12 cellular contexts compared by ENCODE assay signal in the genomic region with DNA sequence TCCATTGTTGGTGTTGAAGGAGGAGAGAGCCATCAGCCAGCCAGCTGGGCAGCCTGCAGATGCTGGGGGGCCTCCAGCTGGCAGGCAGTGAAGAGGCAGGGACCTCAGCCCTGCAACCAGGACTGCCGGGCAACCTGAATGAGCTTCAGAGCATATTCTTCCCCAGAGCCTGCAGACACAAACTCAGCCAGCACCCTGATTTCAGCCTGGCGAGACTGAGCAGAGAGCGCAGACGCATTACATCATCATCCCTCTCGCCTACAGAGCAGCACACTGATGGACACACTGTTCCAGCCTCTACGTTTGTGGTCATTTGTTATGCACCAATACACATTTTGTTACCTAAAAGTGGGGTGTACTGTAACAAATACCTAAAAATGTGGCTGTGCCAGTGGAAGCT.
A peak's percentile ranks its signal among the peaks of the same experiment; 100 is the strongest.
DNase-seq lines count a peak whose midpoint lies in the region; ATAC-seq, FAIRE-seq and TF ChIP-seq lines count a peak whose summit lies in the region.
"Had no signal": no experiment of that assay in that cellular context is flagged by ENCODE, and none has a peak within 500 bp of the region (broad histone marks: within the 10 kb centered on the region; RNA-seq: fewer than 3 reads in every experiment).

No MANE protein-coding gene starts in this region.

- H3K9me3 Mint-ChIP-seq in GM23338 (peaks cover 24% of the 10 kb centered on the region), Caco-2 (ENCODE audit: unreplicated experiment) (no peaks in the 10 kb centered on the region)

- H2AFZ ChIP-seq in GM23338 = 0 out of 2 replicates have a peak overlapping the region, but pooled peaks have one; percentile 43

- H3K36me3 Mint-ChIP-seq in GM23338 (ENCODE audit: low read depth) (peaks cover 21% of the 10 kb centered on the region), Caco-2 (ENCODE audit: insufficient read depth, unreplicated experiment) (no peaks in the 10 kb centered on the region)

- no peak overlapping the region for H3K4me3 ChIP-seq in GM23338
- H3K4me3 ChIP-seq in bronchial epithelial cell (ENCODE audit: low read depth, low read length) = no peak overlapping the region
- H3K4me3 ChIP-seq in Caco-2 (ENCODE audit: low read depth, low read length) = no peak overlapping the region

- TF ChIP-seq CTCF in GM23338 (conservative IDR thresholded peaks at IDR 0.05; ENCODE audit: low read depth in 2 of 2) (no peak), bronchial epithelial cell (IDR thresholded peaks at IDR 0.05; ENCODE audit: insufficient read depth, low read length, severe bottlenecking) (no peak), Caco-2 (IDR thresholded peaks at IDR 0.05; ENCODE audit: insufficient read depth in 1 of 2, low read depth in 1 of 2, low read length in 1 of 2, severe bottlenecking in 1 of 2, unreplicated experiment in 1 of 2) (no peak)

- H3K27me3 Mint-ChIP-seq in GM23338 (ENCODE audit: insufficient read depth, low read depth, poor library complexity) = peaks cover 3% of the 10 kb centered on the region
- H3K27me3 Mint-ChIP-seq in Caco-2 (ENCODE audit: insufficient read depth, unreplicated experiment) = peaks cover 5% of the 10 kb centered on the region

- peak; percentile 23 for FAIRE-seq in bronchial epithelial cell (lab: Jason Lieb, UNC)

- no peaks in the 10 kb centered on the region; the same call in 1 of the 2 replicates for H3K9me3 ChIP-seq in Caco-2

- H3K27me3 ChIP-seq in GM23338 (ENCODE audit: insufficient read depth) (no peaks in the 10 kb centered on the region), bronchial epithelial cell (ENCODE audit: control insufficient read depth, insufficient read depth, low read length) (no peaks in the 10 kb centered on the region), Caco-2 (replicated peaks; ENCODE audit: control insufficient read depth, insufficient read depth, low read length) (no peaks in the 10 kb centered on the region)

- H3F3A ChIP-seq in GM23338 (replicated peaks; ENCODE audit: low read depth) = no peaks in the 10 kb centered on the region

- H3K4me2 ChIP-seq in GM23338 = no peak overlapping the region

- H3K27ac ChIP-seq in GM23338 (ENCODE audit: low read depth) = no peak overlapping the region
- H3K27ac ChIP-seq: C4-2B had no signal

- no TSS peak for BruUV-seq in Caco-2 (replicated peaks; lab: Mats Ljungman, UMichigan)

- no peaks in the 10 kb centered on the region for H3K79me2 ChIP-seq in GM23338 (replicated peaks; ENCODE audit: insufficient read depth)

- no peaks in the 10 kb centered on the region for H4K20me1 ChIP-seq in GM23338 (replicated peaks; ENCODE audit: insufficient read depth)

- no peak overlapping the region for H3K4me3 Mint-ChIP-seq in GM23338
- no peak overlapping the region for H3K4me3 Mint-ChIP-seq in Caco-2 (ENCODE audit: unreplicated experiment)
- H3K4me3 Mint-ChIP-seq: CD4-positive, alpha-beta T cell; H9 had no signal

- H3K27ac Mint-ChIP-seq in GM23338 = no peak overlapping the region
- no peak overlapping the region for H3K27ac Mint-ChIP-seq in Caco-2 (ENCODE audit: unreplicated experiment)
- H3K27ac Mint-ChIP-seq: CD4-positive, alpha-beta T cell; H9 had no signal

- H3K4me1 Mint-ChIP-seq in GM23338 (peaks cover 12% of the 10 kb centered on the region), Caco-2 (ENCODE audit: low read depth, unreplicated experiment) (no peaks in the 10 kb centered on the region)

- 0 out of 2 replicates have a peak, but pooled peaks cover 5% of the 10 kb centered on the region for H3K9me2 ChIP-seq in GM23338 (ENCODE audit: insufficient read depth)

- POLR2A ChIA-PET in Caco-2 (lab: Charles Lee) = no interaction called here

- H3K36me3 ChIP-seq in GM23338 (ENCODE audit: insufficient read depth) (no peaks in the 10 kb centered on the region), bronchial epithelial cell (ENCODE audit: control insufficient read depth, insufficient read depth, low read length) (no peaks in the 10 kb centered on the region), Caco-2 (ENCODE audit: control insufficient read depth, insufficient read depth, low read length) (no peaks in the 10 kb centered on the region)

- ATAC-seq in GM23338 (no peak), HG02973 (IDR thresholded peaks at IDR 0.05; ENCODE audit: unreplicated experiment) (no peak)

- H3K4me1 ChIP-seq in GM23338 (ENCODE audit: insufficient read depth) (peaks cover 6% of the 10 kb centered on the region; the same call in 1 of the 2 replicates), Caco-2 (no peaks in the 10 kb centered on the region)

- CTCF ChIA-PET in Caco-2 (lab: Charles Lee) = no interaction called here

- intact Hi-C loops in Caco-2 (cut with micrococcal nuclease; ENCODE audit: unreplicated experiment) = no loop called here

- no peak for DNase-seq in GM23338 (ENCODE audit: low spot score)
- DNase-seq in bronchial epithelial cell (ENCODE audit: low read depth) = no peak
- peak; percentile 65 for DNase-seq in medulla oblongata (ENCODE audit: extremely low spot score)
- no peak for DNase-seq in stimulated activated CD4-positive, alpha-beta T cell treated with anti-CD3 and anti-CD28 coated beads, Interleukin-4, amount 100 ng/mL, for 1 hour
- DNase-seq in Caco-2 = no peak
- DNase-seq: CD4-positive, alpha-beta T cell; DMS153; GF-D8; GOT3; H9 had no signal

TF ChIP-seq in GM23338, 12 proteins besides CTCF, POLR2A, EP300 and RAD21 (continues in another document):
- TF ChIP-seq POLR2AphosphoS5 (IDR thresholded peaks at IDR 0.05; ENCODE audit: low read depth) (no peak), ZNF331 (CRISPR knock-in tag; IDR thresholded peaks at IDR 0.05; ENCODE audit: low read depth) (no peak), STAT1 (IDR thresholded peaks at IDR 0.05; ENCODE audit: unreplicated experiment) (no peak), CREB1 (CRISPR knock-in tag; IDR thresholded peaks at IDR 0.05; ENCODE audit: low read depth) (no peak), ZNF114 (CRISPR knock-in tag; IDR thresholded peaks at IDR 0.05) (no peak)
- TF ChIP-seq, protein P1, sequence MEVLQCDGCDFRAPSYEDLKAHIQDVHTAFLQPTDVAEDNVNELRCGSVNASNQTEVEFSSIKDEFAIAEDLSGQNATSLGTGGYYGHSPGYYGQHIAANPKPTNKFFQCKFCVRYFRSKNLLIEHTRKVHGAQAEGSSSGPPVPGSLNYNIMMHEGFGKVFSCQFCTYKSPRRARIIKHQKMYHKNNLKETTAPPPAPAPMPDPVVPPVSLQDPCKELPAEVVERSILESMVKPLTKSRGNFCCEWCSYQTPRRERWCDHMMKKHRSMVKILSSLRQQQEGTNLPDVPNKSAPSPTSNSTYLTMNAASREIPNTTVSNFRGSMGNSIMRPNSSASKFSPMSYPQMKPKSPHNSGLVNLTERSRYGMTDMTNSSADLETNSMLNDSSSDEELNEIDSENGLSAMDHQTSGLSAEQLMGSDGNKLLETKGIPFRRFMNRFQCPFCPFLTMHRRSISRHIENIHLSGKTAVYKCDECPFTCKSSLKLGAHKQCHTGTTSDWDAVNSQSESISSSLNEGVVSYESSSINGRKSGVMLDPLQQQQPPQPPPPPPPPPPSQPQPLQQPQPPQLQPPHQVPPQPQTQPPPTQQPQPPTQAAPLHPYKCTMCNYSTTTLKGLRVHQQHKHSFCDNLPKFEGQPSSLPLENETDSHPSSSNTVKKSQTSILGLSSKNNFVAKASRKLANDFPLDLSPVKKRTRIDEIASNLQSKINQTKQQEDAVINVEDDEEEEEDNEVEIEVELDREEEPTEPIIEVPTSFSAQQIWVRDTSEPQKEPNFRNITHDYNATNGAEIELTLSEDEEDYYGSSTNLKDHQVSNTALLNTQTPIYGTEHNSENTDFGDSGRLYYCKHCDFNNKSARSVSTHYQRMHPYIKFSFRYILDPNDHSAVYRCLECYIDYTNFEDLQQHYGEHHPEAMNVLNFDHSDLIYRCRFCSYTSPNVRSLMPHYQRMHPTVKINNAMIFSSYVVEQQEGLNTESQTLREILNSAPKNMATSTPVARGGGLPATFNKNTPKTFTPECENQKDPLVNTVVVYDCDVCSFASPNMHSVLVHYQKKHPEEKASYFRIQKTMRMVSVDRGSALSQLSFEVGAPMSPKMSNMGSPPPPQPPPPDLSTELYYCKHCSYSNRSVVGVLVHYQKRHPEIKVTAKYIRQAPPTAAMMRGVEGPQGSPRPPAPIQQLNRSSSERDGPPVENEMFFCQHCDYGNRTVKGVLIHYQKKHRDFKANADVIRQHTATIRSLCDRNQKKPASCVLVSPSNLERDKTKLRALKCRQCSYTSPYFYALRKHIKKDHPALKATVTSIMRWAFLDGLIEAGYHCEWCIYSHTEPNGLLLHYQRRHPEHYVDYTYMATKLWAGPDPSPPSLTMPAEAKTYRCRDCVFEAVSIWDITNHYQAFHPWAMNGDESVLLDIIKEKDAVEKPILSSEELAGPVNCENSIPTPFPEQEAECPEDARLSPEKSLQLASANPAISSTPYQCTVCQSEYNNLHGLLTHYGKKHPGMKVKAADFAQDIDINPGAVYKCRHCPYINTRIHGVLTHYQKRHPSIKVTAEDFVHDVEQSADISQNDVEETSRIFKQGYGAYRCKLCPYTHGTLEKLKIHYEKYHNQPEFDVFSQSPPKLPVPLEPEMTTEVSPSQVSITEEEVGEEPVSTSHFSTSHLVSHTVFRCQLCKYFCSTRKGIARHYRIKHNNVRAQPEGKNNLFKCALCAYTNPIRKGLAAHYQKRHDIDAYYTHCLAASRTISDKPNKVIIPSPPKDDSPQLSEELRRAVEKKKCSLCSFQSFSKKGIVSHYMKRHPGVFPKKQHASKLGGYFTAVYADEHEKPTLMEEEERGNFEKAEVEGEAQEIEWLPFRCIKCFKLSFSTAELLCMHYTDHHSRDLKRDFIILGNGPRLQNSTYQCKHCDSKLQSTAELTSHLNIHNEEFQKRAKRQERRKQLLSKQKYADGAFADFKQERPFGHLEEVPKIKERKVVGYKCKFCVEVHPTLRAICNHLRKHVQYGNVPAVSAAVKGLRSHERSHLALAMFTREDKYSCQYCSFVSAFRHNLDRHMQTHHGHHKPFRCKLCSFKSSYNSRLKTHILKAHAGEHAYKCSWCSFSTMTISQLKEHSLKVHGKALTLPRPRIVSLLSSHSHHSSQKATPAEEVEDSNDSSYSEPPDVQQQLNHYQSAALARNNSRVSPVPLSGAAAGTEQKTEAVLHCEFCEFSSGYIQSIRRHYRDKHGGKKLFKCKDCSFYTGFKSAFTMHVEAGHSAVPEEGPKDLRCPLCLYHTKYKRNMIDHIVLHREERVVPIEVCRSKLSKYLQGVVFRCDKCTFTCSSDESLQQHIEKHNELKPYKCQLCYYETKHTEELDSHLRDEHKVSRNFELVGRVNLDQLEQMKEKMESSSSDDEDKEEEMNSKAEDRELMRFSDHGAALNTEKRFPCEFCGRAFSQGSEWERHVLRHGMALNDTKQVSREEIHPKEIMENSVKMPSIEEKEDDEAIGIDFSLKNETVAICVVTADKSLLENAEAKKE (CRISPR knock-in tag; IDR thresholded peaks at IDR 0.05) = no peak
